17 cellular contexts compared by ENCODE assay signal in genomic region chr3:47028146-47028545, GRCh38.
"Had no signal": no experiment of that assay in that cellular context is flagged by ENCODE, and none has a peak within 500 bp of the region (broad histone marks: within the 10 kb centered on the region; RNA-seq: fewer than 3 reads in every experiment).

No MANE protein-coding gene starts in this region.

- H3K4me3 Mint-ChIP-seq: activated CD4-positive, alpha-beta T cell treated with anti-CD3 and anti-CD28 coated beads for 36 hours; activated naive CD4-positive, alpha-beta T cell treated with anti-CD3 and anti-CD28 coated beads, Interleukin-2, amount 10 ng/mL, durations not matched to agents 7 days and 5 days; activated T-cell treated with anti-CD3 and anti-CD28 coated beads, Interleukin-2, amount 50 U/mL, for 24 hours; natural killer cell; stimulated activated naive B cell treated with anti-CD40 and anti-IgM and Interleukin-4, amounts not matched to agents 10 μg/mL and 1 μg/mL and 100 μg/mL, for 72 hours; T-cell; WTC11 had no signal

- H3K9me3 ChIP-seq: left lung, neutrophil, sigmoid colon, spleen had no signal

- H3K27me3 Mint-ChIP-seq: activated CD4-positive, alpha-beta T cell treated with anti-CD3 and anti-CD28 coated beads for 36 hours; activated naive CD4-positive, alpha-beta T cell treated with anti-CD3 and anti-CD28 coated beads, Interleukin-2, amount 10 ng/mL, durations not matched to agents 7 days and 5 days; activated T-cell treated with anti-CD3 and anti-CD28 coated beads, Interleukin-2, amount 50 U/mL, for 24 hours; stimulated activated naive B cell treated with anti-CD40 and anti-IgM and Interleukin-4, amounts not matched to agents 10 μg/mL and 1 μg/mL and 100 μg/mL, for 72 hours; T-cell had no signal

- H3K27ac Mint-ChIP-seq: activated CD4-positive, alpha-beta T cell treated with anti-CD3 and anti-CD28 coated beads for 36 hours; activated naive CD4-positive, alpha-beta T cell treated with anti-CD3 and anti-CD28 coated beads, Interleukin-2, amount 10 ng/mL, durations not matched to agents 7 days and 5 days; activated T-cell treated with anti-CD3 and anti-CD28 coated beads, Interleukin-2, amount 50 U/mL, for 24 hours; natural killer cell; stimulated activated naive B cell treated with anti-CD40 and anti-IgM and Interleukin-4, amounts not matched to agents 10 μg/mL and 1 μg/mL and 100 μg/mL, for 72 hours; WTC11 had no signal

- H3K4me1 ChIP-seq: parathyroid adenoma had no signal

- DNase-seq: activated CD4-positive, alpha-beta T cell treated with anti-CD3 and anti-CD28 coated beads for 36 hours; activated CD4-positive, alpha-beta T cell treated with anti-CD3 and anti-CD28 coated beads, Interleukin-2, amount 50 U/mL, for 48 hours; activated effector memory CD4-positive, alpha-beta T cell treated with Interleukin-2 at 50 U/mL for 16 hours; activated naive CD4-positive, alpha-beta T cell treated with anti-CD3 and anti-CD28 coated beads, Interleukin-2, amount 10 ng/mL, durations not matched to agents 7 days and 5 days; activated T-cell treated with anti-CD3 and anti-CD28 coated beads, Interleukin-2, amount 50 U/mL, for 24 hours; head of caudate nucleus; kidney; left lung; mammary epithelial cell; natural killer cell; sigmoid colon; spleen; stimulated activated naive B cell treated with anti-CD40 and anti-IgM and Interleukin-4, amounts not matched to agents 10 μg/mL and 1 μg/mL and 100 μg/mL, for 72 hours; T-cell had no signal

- H3K36me3 Mint-ChIP-seq: natural killer cell had no signal

- H3K4me3 ChIP-seq: left lung, sigmoid colon, spleen had no signal

- H3K9me3 Mint-ChIP-seq: activated naive CD4-positive, alpha-beta T cell treated with anti-CD3 and anti-CD28 coated beads, Interleukin-2, amount 10 ng/mL, durations not matched to agents 7 days and 5 days; activated T-cell treated with anti-CD3 and anti-CD28 coated beads, Interleukin-2, amount 50 U/mL, for 24 hours; natural killer cell; stimulated activated naive B cell treated with anti-CD40 and anti-IgM and Interleukin-4, amounts not matched to agents 10 μg/mL and 1 μg/mL and 100 μg/mL, for 72 hours; T-cell; WTC11 had no signal

- H3K27ac ChIP-seq: left lung, neutrophil, parathyroid adenoma, sigmoid colon, spleen had no signal
